17 cellular contexts compared by ENCODE assay signal in genomic region chr11:126072141-126072741, GRCh38. TPM values are rescaled to one million over a fixed set of nuclear protein-coding genes. Genes with fewer than 3 reads are reported as not detected.
A peak's percentile ranks its signal among the peaks of the same experiment; 100 is the strongest.
DNase-seq lines count a peak whose midpoint lies in the region; TF ChIP-seq lines count a peak whose summit lies in the region.
"Had no signal": no experiment of that assay in that cellular context is flagged by ENCODE, and none has a peak within 500 bp of the region (broad histone marks: within the 10 kb centered on the region; RNA-seq: fewer than 3 reads in every experiment).

No MANE protein-coding gene starts in this region.

- H3K36me3 ChIP-seq in iPS-20b (ENCODE audit: insufficient read depth, low read depth, low read length) (no peaks in the 10 kb centered on the region), osteoblast (ENCODE audit: insufficient read depth, low read length) (no peaks in the 10 kb centered on the region), neuronal stem cell (replicated peaks in 1 of 2; ENCODE audit: control insufficient read depth in 2 of 2, insufficient read depth in 2 of 2, low read length in 2 of 2) (no peaks in the 10 kb centered on the region)

- H3K18ac ChIP-seq in neuronal stem cell (ENCODE audit: low read length): no peak overlapping the region

- H3K4me3 ChIP-seq in iPS-20b (ENCODE audit: low read length): peak overlapping the region; percentile 0; the same call in 1 of the 2 replicates
- no peak overlapping the region for H3K4me3 ChIP-seq in osteoblast (ENCODE audit: insufficient read depth, low read length)
- H3K4me3 ChIP-seq in neuronal stem cell (ENCODE audit: low read length in 2 of 2): no peak overlapping the region

- no peak overlapping the region for H3K23ac ChIP-seq in neuronal stem cell (ENCODE audit: low read depth, low read length, poor library complexity)

- H3K79me2 ChIP-seq in osteoblast (ENCODE audit: insufficient read depth, low read length): no peaks in the 10 kb centered on the region

- no peak overlapping the region for H2BK12ac ChIP-seq in neuronal stem cell (ENCODE audit: low read length)

- no peak overlapping the region for H2BK120ac ChIP-seq in neuronal stem cell (ENCODE audit: low read depth, low read length)

- H3K4me1 ChIP-seq in iPS-20b (ENCODE audit: insufficient read depth, low read length) (peaks cover 20% of the 10 kb centered on the region), osteoblast (ENCODE audit: insufficient read depth, low read length) (no peaks in the 10 kb centered on the region), neuronal stem cell (ENCODE audit: control insufficient read depth in 2 of 2, insufficient read depth in 1 of 2, low read depth in 1 of 2, low read length in 2 of 2) (peaks cover 3 to 11% of the 10 kb centered on the region in 2 donors)
- H3K4me1 ChIP-seq: Caco-2 had no signal

- H3K4me2 ChIP-seq in osteoblast (ENCODE audit: insufficient read depth, low read length): no peak overlapping the region
- H3K4me2 ChIP-seq in neuronal stem cell (ENCODE audit: insufficient read depth, low read length, poor library complexity, severe bottlenecking): no peak overlapping the region

- H3K27me3 ChIP-seq in iPS-20b (ENCODE audit: insufficient read depth, low read length): no peaks in the 10 kb centered on the region
- no peaks in the 10 kb centered on the region for H3K27me3 ChIP-seq in osteoblast (ENCODE audit: insufficient read depth, low read length)
- H3K27me3 ChIP-seq in neuronal stem cell (ENCODE audit: control insufficient read depth in 3 of 3, insufficient read depth in 3 of 3, low read depth in 1 of 3, low read length in 3 of 3): peaks cover 0 to 36% (median 0%) of the 10 kb centered on the region in 3 experiments

- H3K9ac ChIP-seq in iPS-20b (ENCODE audit: low read depth, low read length) (no peak overlapping the region), neuronal stem cell (ENCODE audit: low read depth, low read length, poor library complexity) (no peak overlapping the region)

- H2BK5ac ChIP-seq in neuronal stem cell (ENCODE audit: low read length): no peak overlapping the region

- no peak overlapping the region for H2BK15ac ChIP-seq in neuronal stem cell (ENCODE audit: low read length)

- no CpG with 5 or more reads among the region's 5 CpGs for WGBS in neuronal stem cell (ENCODE audit: extremely low coverage in 2 of 2, insufficient read length in 2 of 2, insufficient replicate concordance in 1 of 2), 2 donors

- no peak overlapping the region for H4K8ac ChIP-seq in neuronal stem cell (ENCODE audit: low read depth, low read length)

- no peaks in the 10 kb centered on the region for H3K9me3 ChIP-seq in iPS-20b (ENCODE audit: insufficient read depth, low read depth, low read length)
- no peaks in the 10 kb centered on the region for H3K9me3 ChIP-seq in osteoblast (ENCODE audit: low read depth, low read length)
- no peaks in the 10 kb centered on the region for H3K9me3 ChIP-seq in neuronal stem cell (replicated peaks in 1 of 2; ENCODE audit: control insufficient read depth in 2 of 2, insufficient read depth in 1 of 2, low read depth in 1 of 2, low read length in 2 of 2)
- H3K9me3 ChIP-seq: Caco-2 had no signal

- H2AK5ac ChIP-seq in neuronal stem cell (ENCODE audit: low read depth, low read length): no peak overlapping the region

- no peaks in the 10 kb centered on the region for H4K20me1 ChIP-seq in osteoblast (ENCODE audit: insufficient read depth, low read length)

- H3K27ac ChIP-seq in C4-2B (peak overlapping the region; percentile 76), iPS-20b (ENCODE audit: low read length) (no peak overlapping the region), caudate nucleus (ENCODE audit: low read depth, low read length) (no peak overlapping the region), osteoblast (ENCODE audit: low read depth, low read length) (no peak overlapping the region), neuronal stem cell (replicated peaks; ENCODE audit: low read length) (no peak overlapping the region)
- H3K27ac ChIP-seq: foreskin keratinocyte had no signal

- H2AFZ ChIP-seq in osteoblast (ENCODE audit: low read length) (no peak overlapping the region), neuronal stem cell (ENCODE audit: low read length) (no peak overlapping the region)

- no peak for TF ChIP-seq CTCF in C4-2B (conservative IDR thresholded peaks at IDR 0.05)
- no peak for TF ChIP-seq CTCF in osteoblast (IDR thresholded peaks at IDR 0.05; ENCODE audit: extremely low read depth, low read depth, low read length)

- H4K91ac ChIP-seq in neuronal stem cell (ENCODE audit: low read depth, low read length, poor library complexity): no peak overlapping the region

- H3K14ac ChIP-seq in neuronal stem cell (ENCODE audit: low read length): no peak overlapping the region

- H3K4ac ChIP-seq in neuronal stem cell (ENCODE audit: low read length): no peak overlapping the region

- H3K79me1 ChIP-seq in neuronal stem cell (ENCODE audit: low read depth, low read length): no peaks in the 10 kb centered on the region

- peak; percentile 96 for DNase-seq in NCI-H1105 treated with DMSO at 0.1 percent for 48 hours (lab: John Stamatoyannopoulos, UW)
- DNase-seq in RPMI7951 (ENCODE audit: low read depth): peak; percentile 38
- DNase-seq in AG08396 (ENCODE audit: low spot score): no peak
- DNase-seq in caudate nucleus (lab: John Stamatoyannopoulos, UW): no peak
- DNase-seq in osteoblast (ENCODE audit: insufficient read length, low spot score, missing footprints): no peak
- DNase-seq in neuronal stem cell (ENCODE audit: low spot score): no peak
- DNase-seq: ACHN; activated CD8-positive, alpha-beta memory T cell treated with anti-CD3 and anti-CD28 coated beads for 24 hours; Caco-2; effector memory CD4-positive, alpha-beta T cell; immature natural killer cell; NCI-H524 treated with DMSO at 0.1 percent for 48 hours; SHP77; stimulated activated CD4-positive, alpha-beta T cell treated with anti-CD3 and anti-CD28 coated beads, Interleukin-15, amount 100 ng/mL, for 24 hours had no signal

RNA-seq across cellular contexts. Expression of gene CDON, which starts 9.6 kb away (rescaled TPM):
- 14.8 and 17.8 TPM in 2 replicates for total RNA-seq in RPMI7951 (2014; rRNA removed; shearing (Covaris generic))
- 12.3 and 15.3 TPM in 2 replicates for total RNA-seq in osteoblast
- polyA plus RNA-seq in neuronal stem cell (2013, experiment 1 of 2): 39.7 TPM
- polyA plus RNA-seq in neuronal stem cell (2013, experiment 2 of 2): 38.5 TPM
- polyA plus RNA-seq: immature natural killer cell had no signal

Comparison
In these comparisons a context has a peak if more than half of its experiments do, and no peak if none do; other contexts are left out.
1. DNase-seq: peak in NCI-H1105 treated with DMSO at 0.1 percent for 48 hours (single experiment) and RPMI7951 (single experiment); none in AG08396 (single experiment), caudate nucleus (0 of 61), osteoblast (single experiment) and neuronal stem cell (single experiment).